ENCODE assay signal across 8 cellular contexts in the genomic region with DNA sequence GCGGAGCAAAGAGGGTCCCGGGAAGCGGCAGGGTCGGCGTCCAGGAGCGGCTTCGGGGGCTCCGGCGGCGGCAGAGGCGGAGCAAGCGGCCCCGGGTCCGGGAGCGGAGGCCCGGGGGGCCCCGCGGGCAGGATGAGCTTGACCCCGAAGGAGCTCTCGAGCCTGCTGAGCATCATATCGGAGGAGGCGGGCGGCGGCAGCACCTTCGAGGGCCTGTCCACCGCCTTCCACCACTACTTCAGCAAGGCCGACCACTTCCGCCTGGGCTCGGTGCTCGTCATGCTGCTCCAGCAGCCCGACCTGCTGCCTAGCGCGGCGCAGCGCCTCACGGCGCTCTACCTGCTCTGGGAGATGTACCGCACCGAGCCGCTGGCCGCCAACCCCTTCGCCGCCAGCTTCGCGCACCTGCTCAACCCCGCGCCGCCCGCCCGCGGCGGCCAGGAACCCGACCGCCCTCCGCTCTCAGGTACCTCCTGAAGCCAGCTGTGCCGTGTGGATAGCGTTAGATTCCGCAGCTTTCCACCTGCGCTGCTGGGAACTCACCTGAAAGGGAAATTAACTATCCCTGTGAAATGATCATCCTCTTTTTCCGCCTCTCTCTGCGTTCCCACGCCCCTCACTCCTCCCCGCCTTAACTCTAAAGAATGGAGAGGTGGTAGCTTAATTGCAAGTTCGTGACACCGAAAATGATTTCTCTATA. TPM values are rescaled to one million over a fixed set of nuclear protein-coding genes. Genes with fewer than 3 reads are reported as not detected.
DNase-seq lines count a peak whose midpoint lies in the region; ATAC-seq and TF ChIP-seq lines count a peak whose summit lies in the region.

No MANE protein-coding gene starts in this region.

- H3K4me3 ChIP-seq in fibroblast of pulmonary artery (replicated peaks; ENCODE audit: low read depth, low read length), result peak overlapping the region; percentile 88
- H3K4me3 ChIP-seq in neuronal stem cell (ENCODE audit: low read length in 2 of 2), result peak overlapping the region; percentile 97 to 100
- peak overlapping the region; percentile 90 to 98 (median 97) for H3K4me3 ChIP-seq in subcutaneous abdominal adipose tissue (ENCODE audit: low read depth in 1 of 5, low read length in 5 of 5)

- H3K4ac ChIP-seq in neuronal stem cell (ENCODE audit: low read length), result no peak overlapping the region

- TF ChIP-seq CTCF in fibroblast of pulmonary artery (IDR thresholded peaks at IDR 0.05; ENCODE audit: low read length, missing control alignments), result no peak

- peak; percentile 26 to 48 for DNase-seq in AML-193 (lab: John Stamatoyannopoulos, UW)
- DNase-seq in NOMO-1 treated with dmso at 0.1 percent for 144 hours (lab: John Stamatoyannopoulos, UW; ENCODE audit: unreplicated experiment), result peak; percentile 57
- DNase-seq in activated T-cell treated with anti-CD3 and anti-CD28 coated beads, Interleukin-2, amount 50 U/mL, for 48 hours, result peak; percentile 74 to 82
- peak; percentile 56 for DNase-seq in fibroblast of pulmonary artery (ENCODE audit: low read depth)
- DNase-seq in neuronal stem cell (ENCODE audit: low spot score), result no peak

- H4K91ac ChIP-seq in neuronal stem cell (ENCODE audit: low read depth, low read length, poor library complexity), result no peak overlapping the region

- H2BK15ac ChIP-seq in neuronal stem cell (ENCODE audit: low read length), result no peak overlapping the region

- H3K36me3 ChIP-seq in neuronal stem cell (replicated peaks in 1 of 2; ENCODE audit: control insufficient read depth in 2 of 2, insufficient read depth in 2 of 2, low read length in 2 of 2) (peaks cover 1 to 21% of the 10 kb centered on the region in 2 donors), subcutaneous abdominal adipose tissue (ENCODE audit: control insufficient read depth in 5 of 5, insufficient read depth in 5 of 5, low read length in 5 of 5) (peaks cover 0 to 3% (median 0%) of the 10 kb centered on the region in 5 donors)

- H3K4me2 ChIP-seq in neuronal stem cell (ENCODE audit: insufficient read depth, low read length, poor library complexity, severe bottlenecking), result peak overlapping the region; percentile 88

- no peak overlapping the region for H2BK5ac ChIP-seq in neuronal stem cell (ENCODE audit: low read length)

- H2AFZ ChIP-seq in neuronal stem cell (ENCODE audit: low read length), result peak overlapping the region; percentile 95

- H2BK12ac ChIP-seq in neuronal stem cell (ENCODE audit: low read length), result peak overlapping the region; percentile 84

- H3K9ac ChIP-seq in neuronal stem cell (ENCODE audit: low read depth, low read length, poor library complexity) (peak overlapping the region; percentile 85), subcutaneous abdominal adipose tissue (ENCODE audit: low read length in 5 of 5) (peak overlapping the region; percentile 91 to 96 (median 93))

- peak overlapping the region; percentile 97 for H3K23ac ChIP-seq in neuronal stem cell (ENCODE audit: low read depth, low read length, poor library complexity)

- peaks cover 2% of the 10 kb centered on the region for H3K79me1 ChIP-seq in neuronal stem cell (ENCODE audit: low read depth, low read length)

- H3K9me3 ChIP-seq in neuronal stem cell (replicated peaks in 1 of 2; ENCODE audit: control insufficient read depth in 2 of 2, insufficient read depth in 1 of 2, low read depth in 1 of 2, low read length in 2 of 2) (no peaks in the 10 kb centered on the region), subcutaneous abdominal adipose tissue (ENCODE audit: control insufficient read depth in 5 of 5, low read length in 5 of 5) (no peaks in the 10 kb centered on the region)

- no peak overlapping the region for H4K8ac ChIP-seq in neuronal stem cell (ENCODE audit: low read depth, low read length)

- H3K4me1 ChIP-seq in neuronal stem cell (ENCODE audit: control insufficient read depth in 2 of 2, insufficient read depth in 1 of 2, low read depth in 1 of 2, low read length in 2 of 2) (peaks cover 9 to 10% of the 10 kb centered on the region in 2 donors), subcutaneous abdominal adipose tissue (ENCODE audit: control insufficient read depth in 5 of 5, insufficient read depth in 5 of 5, low read length in 5 of 5) (peaks cover 9 to 37% (median 34%) of the 10 kb centered on the region in 5 donors)

- WGBS in neuronal stem cell (ENCODE audit: extremely low coverage in 2 of 2, insufficient read length in 2 of 2, insufficient replicate concordance in 1 of 2), 2 donors, result no CpG with 5 or more reads among the region's 65 CpGs

- no peaks in the 10 kb centered on the region for H3K27me3 ChIP-seq in neuronal stem cell (ENCODE audit: control insufficient read depth in 3 of 3, insufficient read depth in 3 of 3, low read depth in 1 of 3, low read length in 3 of 3)
- H3K27me3 ChIP-seq in subcutaneous abdominal adipose tissue (ENCODE audit: control insufficient read depth in 5 of 5, insufficient read depth in 4 of 5, low read length in 5 of 5), result no peaks in the 10 kb centered on the region

- H3K18ac ChIP-seq in neuronal stem cell (ENCODE audit: low read length), result peak overlapping the region; percentile 97

- ATAC-seq in GM18907 (IDR thresholded peaks at IDR 0.05; ENCODE audit: unreplicated experiment), result peak; percentile 66
- ATAC-seq in HG03159 (IDR thresholded peaks at IDR 0.05; ENCODE audit: unreplicated experiment), result peak; percentile 61

- H2BK120ac ChIP-seq in neuronal stem cell (ENCODE audit: low read depth, low read length), result no peak overlapping the region

- H3K27ac ChIP-seq in neuronal stem cell (replicated peaks; ENCODE audit: low read length) (peak overlapping the region; percentile 72), subcutaneous abdominal adipose tissue (ENCODE audit: low read depth, low read length) (peak overlapping the region; percentile 83)

- H2AK5ac ChIP-seq in neuronal stem cell (ENCODE audit: low read depth, low read length), result no peak overlapping the region

- peak overlapping the region; percentile 89 for H3K14ac ChIP-seq in neuronal stem cell (ENCODE audit: low read length)

RNA-seq across cellular contexts. Expression of a gene that starts 0.5 kb away (rescaled TPM):
- 38.9 TPM for polyA plus RNA-seq in neuronal stem cell (2013, experiment 1 of 2)
- 39.3 TPM for polyA plus RNA-seq in neuronal stem cell (2013, experiment 2 of 2)

RNA-seq across cellular contexts. Expression of a gene that starts 55.3 kb away (rescaled TPM):
- polyA plus RNA-seq in neuronal stem cell (2013, experiment 1 of 2), result 16.8 TPM
- 17.8 TPM for polyA plus RNA-seq in neuronal stem cell (2013, experiment 2 of 2)
